In the genomic region with DNA sequence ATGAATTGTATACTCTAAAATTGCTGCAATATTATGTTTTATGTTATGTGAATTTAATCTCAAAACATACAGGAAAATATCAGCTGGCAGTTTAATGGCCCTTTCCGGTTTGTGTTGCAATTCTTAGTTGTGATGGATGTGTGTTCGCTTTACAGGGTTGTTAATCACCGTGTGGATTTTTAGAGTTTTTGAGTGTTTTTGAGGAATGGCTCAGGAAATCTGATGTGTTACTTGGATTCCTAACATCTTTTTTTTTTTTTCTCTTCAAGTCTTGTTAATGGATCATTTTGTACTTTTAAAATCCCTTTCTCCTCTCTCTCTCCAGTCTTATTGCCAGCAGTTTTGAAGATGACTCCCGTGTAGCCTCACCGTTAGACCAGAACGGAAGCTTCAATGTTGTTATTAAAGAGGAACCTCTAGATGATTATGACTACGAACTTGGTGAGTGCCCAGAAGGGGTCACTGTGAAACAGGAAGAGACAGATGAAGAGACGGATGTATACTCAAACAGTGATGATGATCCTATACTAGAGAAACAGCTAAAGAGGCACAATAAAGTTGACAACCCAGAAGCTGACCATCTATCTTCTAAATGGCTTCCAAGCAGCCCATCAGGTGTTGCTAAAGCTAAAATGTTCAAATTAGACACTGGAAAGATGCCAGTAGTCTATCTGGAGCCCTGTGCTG, we compare ENCODE assay signal across 8 cellular contexts. TPM values are rescaled to one million over a fixed set of nuclear protein-coding genes. Genes with fewer than 3 reads are reported as not detected.
A peak's percentile ranks its signal among the peaks of the same experiment; 100 is the strongest.
DNase-seq lines count a peak whose midpoint lies in the region; ATAC-seq and TF ChIP-seq lines count a peak whose summit lies in the region.

No MANE protein-coding gene starts in this region.

- peaks cover 19% of the 10 kb centered on the region for H4K20me1 ChIP-seq in hepatocyte (ENCODE audit: insufficient read depth, poor library complexity, severe bottlenecking)

- no peaks in the 10 kb centered on the region for H3K9me3 ChIP-seq in hepatocyte (ENCODE audit: low read depth)

- peaks cover 35% of the 10 kb centered on the region for H3K36me3 Mint-ChIP-seq in activated T-helper 2 cell treated with anti-CD3 and anti-CD28 coated beads, Interferon-gamma antibody, Interleukin-2, Interleukin-4, amounts not matched to agents 10 μg/mL and 5 μg/mL and 100 μg/mL, durations not matched to agents 14 hours and 24 hours and 36 hours (ENCODE audit: low read depth)
- peaks cover 53% of the 10 kb centered on the region for H3K36me3 Mint-ChIP-seq in stimulated activated effector memory CD8-positive, alpha-beta T cell treated with anti-CD3 and anti-CD28 coated beads, Interleukin-12 subunit alpha, Interleukin-12 subunit beta, amount 100 ng/mL, for 72 hours

- no peak overlapping the region for H3K4me3 ChIP-seq in hepatocyte
- H3K4me3 ChIP-seq in lower leg skin (ENCODE audit: low read depth, poor library complexity, severe bottlenecking), result no peak overlapping the region

- peak; percentile 5 to 32 (median 5) for DNase-seq in stimulated activated CD4-positive, alpha-beta T cell treated with anti-CD3 and anti-CD28 coated beads, Interleukin-12 subunit alpha, Interleukin-12 subunit beta, amount 100 ng/mL, for 48 hours (ENCODE audit: low read depth in 2 of 3, low spot score in 1 of 3)
- DNase-seq in stimulated activated CD4-positive, alpha-beta T cell treated with anti-CD3 and anti-CD28 coated beads, Interleukin-12 subunit alpha, Interleukin-12 subunit beta, amount 100 ng/mL, for 4 hours, result no peak
- DNase-seq in NOMO-1 treated with dmso at 0.1 percent for 144 hours (lab: John Stamatoyannopoulos, UW; ENCODE audit: unreplicated experiment) (peak; percentile 64), hepatocyte (ENCODE audit: low spot score) (peak; percentile 35), lower leg skin (ENCODE audit: low spot score in 2 of 2) (no peak)
- DNase-seq in activated T-helper 2 cell treated with anti-CD3 and anti-CD28 coated beads, Interferon-gamma antibody, Interleukin-2, Interleukin-4, amounts not matched to agents 10 μg/mL and 5 μg/mL and 100 μg/mL, durations not matched to agents 14 hours and 24 hours and 36 hours (ENCODE audit: low spot score), result peak; percentile 33
- DNase-seq in stimulated activated effector memory CD8-positive, alpha-beta T cell treated with anti-CD3 and anti-CD28 coated beads, Interleukin-12 subunit alpha, Interleukin-12 subunit beta, amount 100 ng/mL, for 72 hours (ENCODE audit: low spot score in 2 of 2), result peak in 1 of 2 donors; percentile 11

- H2AFZ ChIP-seq in hepatocyte, result no peak overlapping the region

- no peaks in the 10 kb centered on the region for H3K27me3 ChIP-seq in hepatocyte

- H3K4me3 Mint-ChIP-seq in activated T-helper 2 cell treated with anti-CD3 and anti-CD28 coated beads, Interferon-gamma antibody, Interleukin-2, Interleukin-4, amounts not matched to agents 10 μg/mL and 5 μg/mL and 100 μg/mL, durations not matched to agents 14 hours and 24 hours and 36 hours (ENCODE audit: low read depth), result peak overlapping the region; percentile 55
- peak overlapping the region; percentile 12 for H3K4me3 Mint-ChIP-seq in stimulated activated effector memory CD8-positive, alpha-beta T cell treated with anti-CD3 and anti-CD28 coated beads, Interleukin-12 subunit alpha, Interleukin-12 subunit beta, amount 100 ng/mL, for 72 hours

- no peaks in the 10 kb centered on the region for H3K9me3 Mint-ChIP-seq in activated T-helper 2 cell treated with anti-CD3 and anti-CD28 coated beads, Interferon-gamma antibody, Interleukin-2, Interleukin-4, amounts not matched to agents 10 μg/mL and 5 μg/mL and 100 μg/mL, durations not matched to agents 14 hours and 24 hours and 36 hours
- no peaks in the 10 kb centered on the region for H3K9me3 Mint-ChIP-seq in stimulated activated effector memory CD8-positive, alpha-beta T cell treated with anti-CD3 and anti-CD28 coated beads, Interleukin-12 subunit alpha, Interleukin-12 subunit beta, amount 100 ng/mL, for 72 hours

- no peaks in the 10 kb centered on the region for H3K9me2 ChIP-seq in hepatocyte (replicated peaks; ENCODE audit: insufficient read depth)

- no peaks in the 10 kb centered on the region for H3K27me3 Mint-ChIP-seq in activated T-helper 2 cell treated with anti-CD3 and anti-CD28 coated beads, Interferon-gamma antibody, Interleukin-2, Interleukin-4, amounts not matched to agents 10 μg/mL and 5 μg/mL and 100 μg/mL, durations not matched to agents 14 hours and 24 hours and 36 hours (ENCODE audit: low read depth)

- H3K27ac ChIP-seq in hepatocyte, result no peak overlapping the region

- H3K79me2 ChIP-seq in hepatocyte, result peaks cover 92% of the 10 kb centered on the region

- peaks cover 25% of the 10 kb centered on the region for H3K4me1 Mint-ChIP-seq in activated T-helper 2 cell treated with anti-CD3 and anti-CD28 coated beads, Interferon-gamma antibody, Interleukin-2, Interleukin-4, amounts not matched to agents 10 μg/mL and 5 μg/mL and 100 μg/mL, durations not matched to agents 14 hours and 24 hours and 36 hours (ENCODE audit: low read depth)
- peaks cover 38% of the 10 kb centered on the region for H3K4me1 Mint-ChIP-seq in stimulated activated effector memory CD8-positive, alpha-beta T cell treated with anti-CD3 and anti-CD28 coated beads, Interleukin-12 subunit alpha, Interleukin-12 subunit beta, amount 100 ng/mL, for 72 hours

- H3K27ac Mint-ChIP-seq in activated T-helper 2 cell treated with anti-CD3 and anti-CD28 coated beads, Interferon-gamma antibody, Interleukin-2, Interleukin-4, amounts not matched to agents 10 μg/mL and 5 μg/mL and 100 μg/mL, durations not matched to agents 14 hours and 24 hours and 36 hours, result peak overlapping the region; percentile 74
- peak overlapping the region; percentile 15 for H3K27ac Mint-ChIP-seq in stimulated activated effector memory CD8-positive, alpha-beta T cell treated with anti-CD3 and anti-CD28 coated beads, Interleukin-12 subunit alpha, Interleukin-12 subunit beta, amount 100 ng/mL, for 72 hours

- TF ChIP-seq POLR2A in lower leg skin (IDR thresholded peaks at IDR 0.05), result no peak

- H3K36me3 ChIP-seq in hepatocyte (replicated peaks; ENCODE audit: insufficient read depth, low read depth), result no peaks in the 10 kb centered on the region

- TF ChIP-seq CTCF in hepatocyte (IDR thresholded peaks at IDR 0.05; ENCODE audit: poor library complexity) (peak; percentile 34), lower leg skin (IDR thresholded peaks at IDR 0.05) (no peak)

- WGBS in hepatocyte (ENCODE audit: low lambda C conversion rate, missing lambda C conversion rate), result 69% methylated on average over 8 of the region's 8 CpGs
- 72 to 74% methylated on average over 8 of the region's 8 CpGs for WGBS in lower leg skin, 2 donors

- peak; percentile 84 for ATAC-seq in HG02642 (IDR thresholded peaks at IDR 0.05; ENCODE audit: poor library complexity, unreplicated experiment)
- ATAC-seq in stimulated activated effector memory CD8-positive, alpha-beta T cell treated with anti-CD3 and anti-CD28 coated beads, Interleukin-12 subunit alpha, Interleukin-12 subunit beta, amount 100 ng/mL, for 72 hours, result peak; percentile 100

- H3K4me2 ChIP-seq in hepatocyte, result no peak overlapping the region

- intact Hi-C loops in activated T-helper 2 cell treated with anti-CD3 and anti-CD28 coated beads, Interferon-gamma antibody, Interleukin-2, Interleukin-4, amounts not matched to agents 10 μg/mL and 5 μg/mL and 100 μg/mL, durations not matched to agents 14 hours and 24 hours and 36 hours (cut with micrococcal nuclease), result loop anchor here (1.0 to 5.0 kb wide), 4 partner anchors 34 to 208 kb away; a partner anchor contains a TSS
- intact Hi-C loops in lower leg skin (cut with DNase I; ENCODE audit: low total_unique reads), result no loop called here

- H3K4me1 ChIP-seq in hepatocyte (ENCODE audit: insufficient read depth), result no peaks in the 10 kb centered on the region

RNA-seq across cellular contexts. Expression of a gene that starts 35.7 kb away (rescaled TPM):
- total RNA-seq in activated T-helper 2 cell treated with anti-CD3 and anti-CD28 coated beads, Interferon-gamma antibody, Interleukin-2, Interleukin-4, amounts not matched to agents 10 μg/mL and 5 μg/mL and 100 μg/mL, durations not matched to agents 14 hours and 24 hours and 36 hours, result 37.7 and 38.2 TPM in 2 replicates
- total RNA-seq in hepatocyte (35.0 and 39.6 TPM in 2 replicates), lower leg skin (10 to 100 TPM; 17.2 to 24.1 (median 20.7) TPM)
- polyA plus RNA-seq in hepatocyte, result 10.9 and 11.7 TPM in 2 replicates

Comparison
In these comparisons a context has a peak if more than half of its experiments do, and no peak if none do; other contexts are left out.
1. DNase-seq: peak in stimulated activated CD4-positive, alpha-beta T cell treated with anti-CD3 and anti-CD28 coated beads, Interleukin-12 subunit alpha, Interleukin-12 subunit beta, amount 100 ng/mL, for 48 hours (3 of 3), NOMO-1 treated with dmso at 0.1 percent for 144 hours (single experiment), activated T-helper 2 cell treated with anti-CD3 and anti-CD28 coated beads, Interferon-gamma antibody, Interleukin-2, Interleukin-4, amounts not matched to agents 10 μg/mL and 5 μg/mL and 100 μg/mL, durations not matched to agents 14 hours and 24 hours and 36 hours (single experiment) and hepatocyte (single experiment); none in stimulated activated CD4-positive, alpha-beta T cell treated with anti-CD3 and anti-CD28 coated beads, Interleukin-12 subunit alpha, Interleukin-12 subunit beta, amount 100 ng/mL, for 4 hours (single experiment) and lower leg skin (0 of 2).